21 cellular contexts compared by ENCODE assay signal in the genomic region with DNA sequence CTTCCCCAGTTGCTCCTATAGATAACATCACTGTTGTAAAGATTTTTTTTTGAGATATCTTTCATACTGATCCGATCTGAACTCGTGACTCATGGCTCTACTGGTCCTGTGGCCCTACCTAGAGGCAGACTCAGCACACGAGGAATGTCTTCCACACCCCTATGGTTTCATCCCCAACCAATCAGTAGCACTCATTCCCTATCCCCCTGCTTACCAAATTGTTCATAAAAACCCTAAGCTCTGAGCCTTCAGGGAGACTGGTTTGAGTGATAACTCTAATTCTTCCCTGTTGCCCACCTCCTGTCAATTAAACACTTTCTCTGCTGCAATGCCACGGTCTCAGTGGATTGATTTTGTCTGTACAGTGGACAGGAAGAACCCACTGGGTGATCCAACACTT.
"Had no signal": no experiment of that assay in that cellular context is flagged by ENCODE, and none has a peak within 500 bp of the region (broad histone marks: within the 10 kb centered on the region; RNA-seq: fewer than 3 reads in every experiment).

No MANE protein-coding gene starts in this region.

- H3K27ac ChIP-seq: foreskin keratinocyte, neutrophil, psoas muscle, stomach, thoracic aorta, transverse colon had no signal

- H3K4me3 ChIP-seq: lung, psoas muscle, stomach, thoracic aorta, transverse colon had no signal

- H3K4me3 Mint-ChIP-seq: dendritic cell treated with granulocyte-macrophage colony-stimulating factor and Interleukin-4, amounts not matched to agents 40 ng/mL and 50 ng/mL, for 4 days; effector memory CD8-positive, alpha-beta T cell; nephron progenitor cell; stimulated activated naive B cell treated with anti-CD40 and anti-IgM and Interleukin-4, amounts not matched to agents 10 μg/mL and 1 μg/mL and 100 μg/mL, for 72 hours had no signal

- H3K4me1 ChIP-seq: foreskin keratinocyte had no signal

- DNase-seq: effector memory CD8-positive, alpha-beta T cell; erythroblast; left colon; left ventricle myocardium superior; mesendoderm; naive B cell; nephron progenitor cell; psoas muscle; retina; stimulated activated CD4-positive, alpha-beta T cell treated with anti-CD3 and anti-CD28 coated beads, Interleukin-2, amount 100 ng/mL, for 24 hours; stimulated activated CD4-positive, alpha-beta T cell treated with anti-CD3 and anti-CD28 coated beads, Interleukin-4, amount 100 ng/mL, for 4 hours; stimulated activated naive B cell treated with anti-CD40 and anti-IgM and Interleukin-4, amounts not matched to agents 10 μg/mL and 1 μg/mL and 100 μg/mL, for 72 hours; stomach; substantia nigra; transverse colon had no signal

- H3K27ac Mint-ChIP-seq: dendritic cell treated with granulocyte-macrophage colony-stimulating factor and Interleukin-4, amounts not matched to agents 40 ng/mL and 50 ng/mL, for 4 days; effector memory CD8-positive, alpha-beta T cell; naive B cell; nephron progenitor cell; stimulated activated naive B cell treated with anti-CD40 and anti-IgM and Interleukin-4, amounts not matched to agents 10 μg/mL and 1 μg/mL and 100 μg/mL, for 72 hours had no signal

- ATAC-seq: effector memory CD8-positive, alpha-beta T cell; foreskin keratinocyte; left colon; left ventricle myocardium superior; psoas muscle; sciatic nerve; stimulated activated naive B cell treated with anti-CD40 and anti-IgM and Interleukin-4, amounts not matched to agents 10 μg/mL and 1 μg/mL and 100 μg/mL, for 72 hours had no signal

- H3K36me3 ChIP-seq: stomach, thoracic aorta, transverse colon had no signal

- H3K27me3 ChIP-seq: foreskin keratinocyte, neutrophil, stomach, transverse colon had no signal
